In the genomic region with DNA sequence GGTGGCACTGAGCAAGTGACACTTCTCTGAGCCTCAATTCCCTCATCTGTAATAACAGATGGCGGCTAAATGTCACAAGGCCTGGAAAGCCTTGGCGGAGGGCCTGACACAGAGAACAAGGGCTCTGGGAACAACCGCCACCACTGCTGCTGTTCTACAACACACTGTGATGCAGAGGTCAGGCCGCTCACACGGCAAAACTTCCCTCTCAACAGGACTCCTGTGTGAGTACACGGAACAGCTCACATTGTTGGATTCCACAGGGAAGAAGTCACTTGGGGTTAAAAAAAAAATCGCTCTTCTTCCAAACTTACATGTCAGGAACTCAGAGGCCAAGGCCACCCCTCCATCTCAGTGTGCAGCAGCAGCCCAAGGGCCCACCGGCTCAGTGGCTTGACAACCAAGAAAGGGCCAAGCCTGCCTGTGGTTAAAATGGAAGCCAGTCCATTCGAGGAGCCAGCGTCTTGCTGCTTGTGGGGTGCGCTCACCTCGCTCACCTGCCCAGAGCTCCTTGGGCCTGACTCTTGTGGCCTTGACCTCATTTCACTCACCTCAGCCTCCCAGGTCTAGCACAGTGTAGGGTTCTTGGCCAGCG, we compare ENCODE assay signal across 25 cellular contexts.
DNase-seq lines count a peak whose midpoint lies in the region; ATAC-seq lines count a peak whose summit lies in the region.
"Had no signal": no experiment of that assay in that cellular context is flagged by ENCODE, and none has a peak within 500 bp of the region (broad histone marks: within the 10 kb centered on the region; RNA-seq: fewer than 3 reads in every experiment).

No MANE protein-coding gene starts in this region.

- no peak for ATAC-seq in activated naive CD4-positive, alpha-beta T cell treated with anti-CD3 and anti-CD28 coated beads, Interleukin-2, amount 50 U/mL, for 72 hours
- ATAC-seq in activated T-helper 17 cell treated with anti-CD3 and anti-CD28 coated beads, Interleukin-2, amount 50 U/mL, for 72 hours (replicated peaks) = no peak
- no peak for ATAC-seq in stimulated activated effector memory CD8-positive, alpha-beta T cell treated with anti-CD3 and anti-CD28 coated beads, Interleukin-12 subunit alpha, Interleukin-12 subunit beta, amount 100 ng/mL, for 72 hours
- ATAC-seq: left lung, upper lobe of right lung had no signal

- peak overlapping the region; percentile 80 to 82 for H3K27ac Mint-ChIP-seq in activated naive CD4-positive, alpha-beta T cell treated with anti-CD3 and anti-CD28 coated beads, Interleukin-2, amount 50 U/mL, for 72 hours
- peak overlapping the region; percentile 81 for H3K27ac Mint-ChIP-seq in activated T-helper 17 cell treated with anti-CD3 and anti-CD28 coated beads, Interleukin-2, amount 50 U/mL, for 72 hours
- H3K27ac Mint-ChIP-seq in stimulated activated effector memory CD8-positive, alpha-beta T cell treated with anti-CD3 and anti-CD28 coated beads, Interleukin-12 subunit alpha, Interleukin-12 subunit beta, amount 100 ng/mL, for 72 hours = peak overlapping the region; percentile 79
- H3K27ac Mint-ChIP-seq: activated B cell treated with CpG ODN at 0.5 μM for 24 hours; activated CD4-positive, alpha-beta memory T cell treated with anti-CD3 and anti-CD28 coated beads for 36 hours had no signal

- peaks cover 3% of the 10 kb centered on the region for H3K4me1 Mint-ChIP-seq in activated T-helper 17 cell treated with anti-CD3 and anti-CD28 coated beads, Interleukin-2, amount 50 U/mL, for 72 hours
- H3K4me1 Mint-ChIP-seq in stimulated activated effector memory CD8-positive, alpha-beta T cell treated with anti-CD3 and anti-CD28 coated beads, Interleukin-12 subunit alpha, Interleukin-12 subunit beta, amount 100 ng/mL, for 72 hours = peaks cover 17% of the 10 kb centered on the region

- DNase-seq in activated naive CD4-positive, alpha-beta T cell treated with anti-CD3 and anti-CD28 coated beads, Interleukin-2, amount 50 U/mL, for 72 hours (ENCODE audit: low spot score in 2 of 2) = no peak
- no peak for DNase-seq in activated naive CD4-positive, alpha-beta T cell treated with anti-CD3 and anti-CD28 coated beads, Interleukin-2, amount 50 U/mL, for 16 hours
- DNase-seq in islet precursor cell (peak; percentile 35), COLO668 (lab: John Stamatoyannopoulos, UW; ENCODE audit: unreplicated experiment) (no peak), Kasumi-1 (lab: John Stamatoyannopoulos, UW) (no peak), NOMO-1 treated with dmso at 0.1 percent for 144 hours (lab: John Stamatoyannopoulos, UW; ENCODE audit: unreplicated experiment) (no peak)
- no peak for DNase-seq in stimulated activated effector memory CD8-positive, alpha-beta T cell treated with anti-CD3 and anti-CD28 coated beads, Interleukin-12 subunit alpha, Interleukin-12 subunit beta, amount 100 ng/mL, for 72 hours (ENCODE audit: low spot score in 2 of 2)
- DNase-seq: activated B cell treated with CpG ODN at 0.5 μM for 24 hours; activated CD4-positive, alpha-beta memory T cell treated with anti-CD3 and anti-CD28 coated beads for 36 hours; activated gamma-delta T cell; Caco-2; cortex of kidney; DMS79; esophagus squamous epithelium; GF-D8; left lung; NCI-H1092 treated with DMSO at 0.1 percent for 48 hours; NCI-H187; NK-92 treated with Interleukin-12 subunit alpha and Interleukin-12 subunit beta, amount 100 ng/mL, for 24 hours; PC-9; retina; Right ventricle myocardium superior; stimulated activated CD4-positive, alpha-beta T cell treated with anti-CD3 and anti-CD28 coated beads, Interleukin-2, amount 100 ng/mL, for 24 hours; upper lobe of right lung had no signal

- no peaks in the 10 kb centered on the region for H3K27me3 Mint-ChIP-seq in activated T-helper 17 cell treated with anti-CD3 and anti-CD28 coated beads, Interleukin-2, amount 50 U/mL, for 72 hours
- H3K27me3 Mint-ChIP-seq: activated B cell treated with CpG ODN at 0.5 μM for 24 hours; activated CD4-positive, alpha-beta memory T cell treated with anti-CD3 and anti-CD28 coated beads for 36 hours had no signal

- peaks cover 8 to 18% of the 10 kb centered on the region in 2 donors for H3K36me3 Mint-ChIP-seq in activated naive CD4-positive, alpha-beta T cell treated with anti-CD3 and anti-CD28 coated beads, Interleukin-2, amount 50 U/mL, for 72 hours
- H3K36me3 Mint-ChIP-seq in activated T-helper 17 cell treated with anti-CD3 and anti-CD28 coated beads, Interleukin-2, amount 50 U/mL, for 72 hours (ENCODE audit: low read depth) = peaks cover 98% of the 10 kb centered on the region
- H3K36me3 Mint-ChIP-seq in stimulated activated effector memory CD8-positive, alpha-beta T cell treated with anti-CD3 and anti-CD28 coated beads, Interleukin-12 subunit alpha, Interleukin-12 subunit beta, amount 100 ng/mL, for 72 hours = peaks cover 93% of the 10 kb centered on the region

- H3K9me3 Mint-ChIP-seq in activated naive CD4-positive, alpha-beta T cell treated with anti-CD3 and anti-CD28 coated beads, Interleukin-2, amount 50 U/mL, for 72 hours = no peaks in the 10 kb centered on the region
- no peaks in the 10 kb centered on the region for H3K9me3 Mint-ChIP-seq in activated T-helper 17 cell treated with anti-CD3 and anti-CD28 coated beads, Interleukin-2, amount 50 U/mL, for 72 hours
- no peaks in the 10 kb centered on the region for H3K9me3 Mint-ChIP-seq in stimulated activated effector memory CD8-positive, alpha-beta T cell treated with anti-CD3 and anti-CD28 coated beads, Interleukin-12 subunit alpha, Interleukin-12 subunit beta, amount 100 ng/mL, for 72 hours
- H3K9me3 Mint-ChIP-seq: activated B cell treated with CpG ODN at 0.5 μM for 24 hours; activated CD4-positive, alpha-beta memory T cell treated with anti-CD3 and anti-CD28 coated beads for 36 hours had no signal

- no peak overlapping the region for H3K4me3 Mint-ChIP-seq in activated T-helper 17 cell treated with anti-CD3 and anti-CD28 coated beads, Interleukin-2, amount 50 U/mL, for 72 hours
- no peak overlapping the region for H3K4me3 Mint-ChIP-seq in stimulated activated effector memory CD8-positive, alpha-beta T cell treated with anti-CD3 and anti-CD28 coated beads, Interleukin-12 subunit alpha, Interleukin-12 subunit beta, amount 100 ng/mL, for 72 hours
- H3K4me3 Mint-ChIP-seq: activated B cell treated with CpG ODN at 0.5 μM for 24 hours; activated CD4-positive, alpha-beta memory T cell treated with anti-CD3 and anti-CD28 coated beads for 36 hours had no signal
